Comparison of ENCODE assay signal across 7 cellular contexts in genomic region chr3:53161820-53162671, GRCh38. TPM values are rescaled to one million over a fixed set of nuclear protein-coding genes. Genes with fewer than 3 reads are reported as not detected.
DNase-seq lines count a peak whose midpoint lies in the region; ATAC-seq and TF ChIP-seq lines count a peak whose summit lies in the region.

No MANE protein-coding gene starts in this region.

- peak overlapping the region; percentile 66 for H3K9ac ChIP-seq in Loucy (ENCODE audit: low read depth, low read length, poor library complexity, severe bottlenecking)
- no peak overlapping the region for H3K9ac ChIP-seq in neural progenitor cell

- TF ChIP-seq POLR2A in uterus (IDR thresholded peaks at IDR 0.05): no peak

- H3K9me3 ChIP-seq in Loucy (ENCODE audit: insufficient read depth, low read depth, low read length) (no peaks in the 10 kb centered on the region), neural progenitor cell (ENCODE audit: low read depth) (no peaks in the 10 kb centered on the region), uterus (no peaks in the 10 kb centered on the region)

- H3K9me2 ChIP-seq in Loucy (replicated peaks; ENCODE audit: low read depth, low read length): no peaks in the 10 kb centered on the region

- peak overlapping the region; percentile 82 for H3K27ac Mint-ChIP-seq in activated CD8-positive, alpha-beta T cell treated with anti-CD3 and anti-CD28 coated beads, Interleukin-2, amount 10 ng/mL, durations not matched to agents 7 days and 5 days
- H3K27ac Mint-ChIP-seq in neural progenitor cell: peak overlapping the region; percentile 1

- CTCF ChIA-PET in activated CD8-positive, alpha-beta T cell treated with anti-CD3 and anti-CD28 coated beads, Interleukin-2, amount 10 ng/mL, durations not matched to agents 7 days and 5 days (lab: Charles Lee): no interaction called here

- no peaks in the 10 kb centered on the region for H3K9me3 Mint-ChIP-seq in activated CD8-positive, alpha-beta T cell treated with anti-CD3 and anti-CD28 coated beads, Interleukin-2, amount 10 ng/mL, durations not matched to agents 7 days and 5 days (ENCODE audit: insufficient read depth)
- H3K9me3 Mint-ChIP-seq in neural progenitor cell: no peaks in the 10 kb centered on the region

- H3K4me1 ChIP-seq in Loucy (ENCODE audit: insufficient read depth, low read length, poor library complexity, severe bottlenecking) (peaks cover 37% of the 10 kb centered on the region), neural progenitor cell (peaks cover 22% of the 10 kb centered on the region), uterus (peaks cover 0 to 4% of the 10 kb centered on the region in 2 donors)

- peak; percentile 35 for DNase-seq in activated CD8-positive, alpha-beta T cell treated with anti-CD3 and anti-CD28 coated beads, Interleukin-2, amount 10 ng/mL, durations not matched to agents 7 days and 5 days
- DNase-seq in neural progenitor cell (ENCODE audit: low spot score) (peak; percentile 76), uterus (peak; percentile 21 to 37), epidermal melanocyte (ENCODE audit: insufficient read length, low spot score) (no peak)

- H3K79me2 ChIP-seq in Loucy (ENCODE audit: insufficient read depth, low read length) (no peaks in the 10 kb centered on the region; the same call in 1 of the 2 replicates), neural progenitor cell (ENCODE audit: low read depth) (no peaks in the 10 kb centered on the region)

- no peaks in the 10 kb centered on the region for H3K36me3 Mint-ChIP-seq in activated CD8-positive, alpha-beta T cell treated with anti-CD3 and anti-CD28 coated beads, Interleukin-2, amount 10 ng/mL, durations not matched to agents 7 days and 5 days (ENCODE audit: low read depth)
- peaks cover 2% of the 10 kb centered on the region for H3K36me3 Mint-ChIP-seq in neural progenitor cell

- H4K20me1 ChIP-seq in Loucy (ENCODE audit: insufficient read depth, low read length, poor library complexity, severe bottlenecking) (no peaks in the 10 kb centered on the region), neural progenitor cell (ENCODE audit: low read depth) (no peaks in the 10 kb centered on the region)

- H3K4me3 ChIP-seq in Loucy (ENCODE audit: low read length, poor library complexity, severe bottlenecking) (peak overlapping the region; percentile 75), neural progenitor cell (peak overlapping the region; percentile 72), uterus (peak overlapping the region; percentile 61 to 73)

- H3K4me3 Mint-ChIP-seq in activated CD8-positive, alpha-beta T cell treated with anti-CD3 and anti-CD28 coated beads, Interleukin-2, amount 10 ng/mL, durations not matched to agents 7 days and 5 days: peak overlapping the region; percentile 73
- H3K4me3 Mint-ChIP-seq in neural progenitor cell: peak overlapping the region; percentile 86

- peaks cover 29% of the 10 kb centered on the region for H3K4me1 Mint-ChIP-seq in activated CD8-positive, alpha-beta T cell treated with anti-CD3 and anti-CD28 coated beads, Interleukin-2, amount 10 ng/mL, durations not matched to agents 7 days and 5 days (ENCODE audit: low read depth)
- H3K4me1 Mint-ChIP-seq in neural progenitor cell: peaks cover 26% of the 10 kb centered on the region

- ATAC-seq in GM18909 (IDR thresholded peaks at IDR 0.05; ENCODE audit: poor library complexity, unreplicated experiment) (peak; percentile 22), esophagus mucosa (peak; percentile 41)
- ATAC-seq in activated CD8-positive, alpha-beta T cell treated with anti-CD3 and anti-CD28 coated beads, Interleukin-2, amount 10 ng/mL, durations not matched to agents 7 days and 5 days: peak; percentile 14

- H3K4me2 ChIP-seq in Loucy (ENCODE audit: low read depth, low read length, poor library complexity, severe bottlenecking) (peak overlapping the region; percentile 50), neural progenitor cell (peak overlapping the region; percentile 94)

- H3K27me3 ChIP-seq in Loucy (ENCODE audit: insufficient read depth, low read length, poor library complexity, severe bottlenecking) (no peaks in the 10 kb centered on the region), neural progenitor cell (peaks cover 40% of the 10 kb centered on the region), uterus (no peaks in the 10 kb centered on the region)

- POLR2A ChIA-PET in activated CD8-positive, alpha-beta T cell treated with anti-CD3 and anti-CD28 coated beads, Interleukin-2, amount 10 ng/mL, durations not matched to agents 7 days and 5 days (lab: Charles Lee): no interaction called here

- H2AFZ ChIP-seq in Loucy (ENCODE audit: low read length): no peak overlapping the region
- peak overlapping the region; percentile 66 for H2AFZ ChIP-seq in neural progenitor cell (replicated peaks)

- H3K27ac ChIP-seq in neural progenitor cell (no peak overlapping the region), uterus (peak overlapping the region; percentile 78 to 81)

- intact Hi-C loops in uterus (cut with DNase I; ENCODE audit: low total_unique reads): no loop called here

- H3K27me3 Mint-ChIP-seq in activated CD8-positive, alpha-beta T cell treated with anti-CD3 and anti-CD28 coated beads, Interleukin-2, amount 10 ng/mL, durations not matched to agents 7 days and 5 days (ENCODE audit: low read depth): peaks cover 26% of the 10 kb centered on the region
- H3K27me3 Mint-ChIP-seq in neural progenitor cell (ENCODE audit: insufficient read depth, low read depth): peaks cover 41% of the 10 kb centered on the region

- H3F3A ChIP-seq in Loucy (ENCODE audit: low read depth): no peaks in the 10 kb centered on the region
- H3F3A ChIP-seq in neural progenitor cell (ENCODE audit: low read depth): peaks cover 9% of the 10 kb centered on the region

- TF ChIP-seq CTCF in Loucy (conservative IDR thresholded peaks at IDR 0.05; ENCODE audit: low read length): no peak
- TF ChIP-seq CTCF in neural progenitor cell (IDR thresholded peaks at IDR 0.05): no peak
- TF ChIP-seq CTCF in uterus (IDR thresholded peaks at IDR 0.05): no peak

- H3K36me3 ChIP-seq in Loucy (ENCODE audit: insufficient read depth, low read length) (no peaks in the 10 kb centered on the region), neural progenitor cell (no peaks in the 10 kb centered on the region), uterus (no peaks in the 10 kb centered on the region)

RNA-seq across cellular contexts. Expression of gene PRKCD, which starts 1.0 kb away (rescaled TPM):
- 10 to 100 TPM; 19.5 to 20.5 TPM for total RNA-seq in activated CD8-positive, alpha-beta T cell treated with anti-CD3 and anti-CD28 coated beads, Interleukin-2, amount 10 ng/mL, durations not matched to agents 7 days and 5 days
- total RNA-seq in esophagus mucosa: 21.2 TPM
- 4.9 and 8.9 TPM in 2 replicates for total RNA-seq in neural progenitor cell (ENCODE audit: low replicate concordance)
- 10 to 100 TPM in 2 of 4 donors, 1 to 10 TPM in 1, under 1 TPM in 1; under 0.01 to 16.8 (median 12.6) TPM for total RNA-seq in uterus

RNA-seq across cellular contexts. Expression of gene RFT1, which starts 31.8 kb away (rescaled TPM):
- 10 to 100 TPM; 31.7 to 32.3 TPM for total RNA-seq in activated CD8-positive, alpha-beta T cell treated with anti-CD3 and anti-CD28 coated beads, Interleukin-2, amount 10 ng/mL, durations not matched to agents 7 days and 5 days
- 15.8 TPM for total RNA-seq in esophagus mucosa
- 17.0 and 17.2 TPM in 2 replicates for total RNA-seq in neural progenitor cell (ENCODE audit: low replicate concordance)
- 10 to 100 TPM; 13.1 to 38.2 (median 16.5) TPM for total RNA-seq in uterus
